Comparison of ENCODE assay signal across 26 cellular contexts in the genomic region with DNA sequence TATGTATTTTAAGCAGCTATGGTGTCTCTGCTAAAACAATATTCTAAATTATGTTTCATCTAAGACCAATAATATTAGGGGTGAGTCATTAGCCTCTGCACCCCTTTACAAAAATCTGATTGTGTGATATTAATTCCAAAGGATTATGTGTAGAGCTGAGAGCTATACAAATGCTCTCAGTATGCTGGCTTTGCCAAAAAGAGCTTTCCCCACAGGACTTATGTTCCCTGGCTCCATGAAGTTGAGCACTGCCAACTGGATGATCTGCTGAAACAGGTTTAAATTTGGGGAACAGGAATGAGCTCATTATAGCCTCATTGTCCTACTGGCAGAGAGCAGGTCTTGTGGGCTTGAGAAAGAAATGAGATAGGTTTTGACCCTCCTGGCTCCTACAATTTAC.
DNase-seq lines count a peak whose midpoint lies in the region; ATAC-seq and TF ChIP-seq lines count a peak whose summit lies in the region.
"Had no signal": no experiment of that assay in that cellular context is flagged by ENCODE, and none has a peak within 500 bp of the region (broad histone marks: within the 10 kb centered on the region; RNA-seq: fewer than 3 reads in every experiment).

No MANE protein-coding gene starts in this region.

- H3K36me3 Mint-ChIP-seq in nephron progenitor cell (ENCODE audit: low read depth) = no peaks in the 10 kb centered on the region
- H3K36me3 Mint-ChIP-seq: CD14-positive monocyte; CD4-positive, alpha-beta memory T cell; CD4-positive, CD25-positive, alpha-beta regulatory T cell; CD8-positive, alpha-beta memory T cell had no signal

- H3K4me1 Mint-ChIP-seq in nephron progenitor cell = no peaks in the 10 kb centered on the region
- H3K4me1 Mint-ChIP-seq: CD14-positive monocyte; CD4-positive, alpha-beta memory T cell; CD4-positive, CD25-positive, alpha-beta regulatory T cell; CD8-positive, alpha-beta memory T cell had no signal

- no peak for TF ChIP-seq POLR2A in esophagus muscularis mucosa (IDR thresholded peaks at IDR 0.05; ENCODE audit: low read depth)

- POLR2A ChIA-PET in A673 (lab: Charles Lee; ENCODE audit: low non-redundant PET) = no interaction called here

- H3K27ac Mint-ChIP-seq in nephron progenitor cell = peak overlapping the region; percentile 32
- H3K27ac Mint-ChIP-seq: CD14-positive monocyte; CD4-positive, alpha-beta memory T cell; CD4-positive, CD25-positive, alpha-beta regulatory T cell; CD8-positive, alpha-beta memory T cell had no signal

- H3K4me3 ChIP-seq in A673 (ENCODE audit: low read depth, low read length, poor library complexity, severe bottlenecking) (no peak overlapping the region), esophagus muscularis mucosa (no peak overlapping the region)
- H3K4me3 ChIP-seq: A549, BLaER1, GM12878 had no signal

- BruUV-seq in A673 (replicated peaks; lab: Mats Ljungman, UMichigan) = no TSS peak

- TF ChIP-seq CTCF in A673 (conservative IDR thresholded peaks at IDR 0.05; ENCODE audit: low read depth, low read length) (no peak), esophagus muscularis mucosa (IDR thresholded peaks at IDR 0.05) (no peak), nephron progenitor cell (IDR thresholded peaks at IDR 0.05) (no peak)

- no peaks in the 10 kb centered on the region for H3K27me3 Mint-ChIP-seq in nephron progenitor cell (ENCODE audit: low read depth, poor library complexity)

- no peaks in the 10 kb centered on the region for H3K36me3 ChIP-seq in A673 (ENCODE audit: insufficient read depth, low read length, poor library complexity, severe bottlenecking)
- no peaks in the 10 kb centered on the region for H3K36me3 ChIP-seq in esophagus muscularis mucosa
- H3K36me3 ChIP-seq: BE2C, BLaER1 had no signal

- H3K4me3 Mint-ChIP-seq in nephron progenitor cell = no peak overlapping the region
- H3K4me3 Mint-ChIP-seq: CD14-positive monocyte; CD4-positive, alpha-beta memory T cell; CD4-positive, CD25-positive, alpha-beta regulatory T cell had no signal

- H3K9me3 ChIP-seq in A673 (ENCODE audit: low read depth, low read length, poor library complexity, severe bottlenecking) (no peaks in the 10 kb centered on the region), esophagus muscularis mucosa (no peaks in the 10 kb centered on the region)
- H3K9me3 ChIP-seq: A549, BE2C, BLaER1 had no signal

- CTCF ChIA-PET in A673 (lab: Charles Lee) = interaction anchor here (2.0 kb wide), 1 partner anchor 86 kb away, joined by 7 read pairs; no protein-coding TSS in a partner anchor

- ATAC-seq in HG03095 (IDR thresholded peaks at IDR 0.05; ENCODE audit: unreplicated experiment) = no peak
- ATAC-seq in HG03159 (IDR thresholded peaks at IDR 0.05; ENCODE audit: unreplicated experiment) = no peak
- ATAC-seq: A549, GM12878 had no signal

- peak overlapping the region; percentile 70 for H3K27ac ChIP-seq in A673 (ENCODE audit: low read depth, low read length, poor library complexity, severe bottlenecking)
- no peak overlapping the region for H3K27ac ChIP-seq in esophagus muscularis mucosa (replicated peaks in 1 of 4)
- H3K27ac ChIP-seq: 22Rv1, A549, BLaER1 had no signal

- no peak for TF ChIP-seq EP300 in esophagus muscularis mucosa (IDR thresholded peaks at IDR 0.05)

- H3K27me3 ChIP-seq in A673 (replicated peaks; ENCODE audit: insufficient read depth, low read depth, low read length, poor library complexity) (no peaks in the 10 kb centered on the region), esophagus muscularis mucosa (no peaks in the 10 kb centered on the region)
- H3K27me3 ChIP-seq: BE2C, BLaER1 had no signal

- no peaks in the 10 kb centered on the region for H3K9me3 Mint-ChIP-seq in nephron progenitor cell
- H3K9me3 Mint-ChIP-seq: CD4-positive, alpha-beta memory T cell had no signal

- intact Hi-C loops in A673 (cut with micrococcal nuclease; ENCODE audit: unreplicated experiment) (loop anchor here (5.0 kb wide), 1 partner anchor 144 kb away; no protein-coding TSS in a partner anchor), esophagus muscularis mucosa (cut with DNase I) (no loop called here)

- DNase-seq in A673 (ENCODE audit: low spot score) (peak; percentile 24), cerebellum (ENCODE audit: low spot score) (peak; percentile 16), esophagus muscularis mucosa (ENCODE audit: extremely low spot score) (peak; percentile 26), nephron progenitor cell (no peak), HuH-7.5 (ENCODE audit: low spot score) (no peak), OCI-M2 (lab: John Stamatoyannopoulos, UW; ENCODE audit: unreplicated experiment) (no peak)
- DNase-seq: ACHN; BE2C; CD4-positive, alpha-beta memory T cell; CD4-positive, CD25-positive, alpha-beta regulatory T cell; CD8-positive, alpha-beta memory T cell; COR-L47; DMS 273 treated with DMSO at 0.1 percent for 48 hours; DMS153; DMS53; DMS79; DND-41; EL; GDM1 had no signal

- H3K4me1 ChIP-seq in A673 (ENCODE audit: insufficient read depth, low read length, poor library complexity, severe bottlenecking) (peaks cover 34% of the 10 kb centered on the region), esophagus muscularis mucosa (no peaks in the 10 kb centered on the region)
- H3K4me1 ChIP-seq: A549, BLaER1 had no signal

Comparison
In these comparisons a context has a peak if more than half of its experiments do, and no peak if none do; other contexts are left out.
1. DNase-seq: peak in A673 (single experiment), cerebellum (single experiment) and esophagus muscularis mucosa (single experiment); none in nephron progenitor cell (single experiment), HuH-7.5 (single experiment) and OCI-M2 (single experiment).